15 cellular contexts compared by ENCODE assay signal in the genomic region with DNA sequence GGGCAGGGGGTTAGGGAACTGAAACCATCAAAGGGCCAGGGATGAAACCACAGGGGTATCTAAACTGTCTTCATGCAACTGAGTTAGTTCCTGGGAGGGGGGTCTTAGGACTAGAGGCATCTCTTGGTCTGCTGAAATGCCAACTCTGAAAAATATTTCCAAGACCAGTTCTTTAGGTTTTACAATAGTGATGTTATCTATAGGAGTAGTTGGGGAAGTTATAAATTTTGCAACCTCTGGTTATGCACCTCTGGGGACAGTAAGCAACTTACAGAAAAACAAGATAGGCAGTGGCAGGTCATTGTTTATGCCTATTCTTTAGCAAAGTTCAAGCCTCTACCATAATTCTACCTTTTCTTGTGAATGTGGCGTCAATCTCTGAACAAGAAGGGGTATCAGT.
"Had no signal": no experiment of that assay in that cellular context is flagged by ENCODE, and none has a peak within 500 bp of the region (broad histone marks: within the 10 kb centered on the region; RNA-seq: fewer than 3 reads in every experiment).

No MANE protein-coding gene starts in this region.

- H3K4me1 ChIP-seq: heart left ventricle, pancreas had no signal

- H3K27me3 Mint-ChIP-seq: natural killer cell treated with Interleukin-12 subunit alpha and Interleukin-12 subunit beta and Interleukin-15 and Interleukin-18, amount 100 ng/mL, for 72 hours had no signal

- DNase-seq: effector CD4-positive, alpha-beta T cell; heart left ventricle; hippocampal formation; islet precursor cell; mammary epithelial cell; occipital lobe; pancreas; right cardiac atrium; small intestine; stimulated activated CD4-positive, alpha-beta T cell treated with anti-CD3 and anti-CD28 coated beads, Interleukin-2, amount 100 ng/mL, for 48 hours; stimulated activated naive CD4-positive, alpha-beta T cell treated with Interleukin-2 at 50 U/mL for 16 hours had no signal

- H3K36me3 Mint-ChIP-seq: mesothelial cell of epicardium; natural killer cell treated with Interleukin-12 subunit alpha and Interleukin-12 subunit beta and Interleukin-15 and Interleukin-18, amount 100 ng/mL, for 72 hours had no signal

- H3K4me3 ChIP-seq: coronary artery, heart left ventricle, pancreas had no signal

- H3K4me3 Mint-ChIP-seq: mesothelial cell of epicardium; natural killer cell treated with Interleukin-12 subunit alpha and Interleukin-12 subunit beta and Interleukin-15 and Interleukin-18, amount 100 ng/mL, for 72 hours had no signal

- H3K9me3 Mint-ChIP-seq: mesothelial cell of epicardium; natural killer cell treated with Interleukin-12 subunit alpha and Interleukin-12 subunit beta and Interleukin-15 and Interleukin-18, amount 100 ng/mL, for 72 hours had no signal

- H3K27ac ChIP-seq: coronary artery, heart left ventricle, pancreas had no signal

- H3K27me3 ChIP-seq: heart left ventricle, pancreas had no signal

- H3K27ac Mint-ChIP-seq: natural killer cell treated with Interleukin-12 subunit alpha and Interleukin-12 subunit beta and Interleukin-15 and Interleukin-18, amount 100 ng/mL, for 72 hours; progenitor cell of endocrine pancreas had no signal

- H3K9me3 ChIP-seq: heart left ventricle, pancreas had no signal

- H3K36me3 ChIP-seq: heart left ventricle, pancreas had no signal
